ENCODE assay signal across 8 cellular contexts in genomic region chr17:27756467-27757371, GRCh38.
A peak's percentile ranks its signal among the peaks of the same experiment; 100 is the strongest.
DNase-seq lines count a peak whose midpoint lies in the region; ATAC-seq and TF ChIP-seq lines count a peak whose summit lies in the region.

No MANE protein-coding gene starts in this region.

- no peaks in the 10 kb centered on the region for H4K20me1 ChIP-seq in BLaER1

- H3K36me3 ChIP-seq in BLaER1 (no peaks in the 10 kb centered on the region), SK-N-MC (ENCODE audit: insufficient read depth, low read length) (no peaks in the 10 kb centered on the region)

- peaks cover 14% of the 10 kb centered on the region for H3K4me1 ChIP-seq in BLaER1

- H3K27me3 ChIP-seq in BLaER1, result no peaks in the 10 kb centered on the region

- peak; percentile 90 for TF ChIP-seq CTCF in GM20000 (IDR thresholded peaks at IDR 0.05; ENCODE audit: extremely low read depth, missing control alignments)

- H3K27ac ChIP-seq in BLaER1, result no peak overlapping the region
- H3K27ac ChIP-seq in SK-N-MC, result no peak overlapping the region

- no peak for ATAC-seq in GM18520 (IDR thresholded peaks at IDR 0.05; ENCODE audit: unreplicated experiment)
- no peak for ATAC-seq in HG02798 (IDR thresholded peaks at IDR 0.05; ENCODE audit: poor library complexity, unreplicated experiment)

- no peaks in the 10 kb centered on the region for H3K9me3 ChIP-seq in BLaER1
- H3K9me3 ChIP-seq in SK-N-MC (ENCODE audit: low read depth, low read length), result no peaks in the 10 kb centered on the region

- H3K4me2 ChIP-seq in BLaER1, result peak overlapping the region; percentile 37

- DNase-seq in GM20000 (ENCODE audit: low spot score) (no peak), SK-N-MC (ENCODE audit: low read depth, low spot score) (peak; percentile 8), anterior cingulate cortex (lab: John Stamatoyannopoulos, UW) (peak in 33 of 58 donors; percentile 2 to 70 (median 23)), islet precursor cell (peak; percentile 73)
- DNase-seq in stimulated activated CD4-positive, alpha-beta T cell treated with anti-CD3 and anti-CD28 coated beads, Interleukin-2, amount 100 ng/mL, for 4 hours (ENCODE audit: low read depth), result peak; percentile 26

- H3K9ac ChIP-seq in BLaER1, result no peak overlapping the region
- no peak overlapping the region for H3K9ac ChIP-seq in SK-N-MC (ENCODE audit: insufficient read length)

- H3K4me3 ChIP-seq in BLaER1, result no peak overlapping the region
- no peak overlapping the region for H3K4me3 ChIP-seq in SK-N-MC
